ENCODE assay signal across 20 cellular contexts in genomic region chr19:47399198-47399597, GRCh38. TPM values are rescaled to one million over a fixed set of nuclear protein-coding genes. Genes with fewer than 3 reads are reported as not detected.
"Had no signal": no experiment of that assay in that cellular context is flagged by ENCODE, and none has a peak within 500 bp of the region (broad histone marks: within the 10 kb centered on the region; RNA-seq: fewer than 3 reads in every experiment).

No MANE protein-coding gene starts in this region.

- H3K9me3 Mint-ChIP-seq: activated T-helper 2 cell treated with anti-CD3 and anti-CD28 coated beads, Interferon-gamma antibody, Interleukin-2, Interleukin-4, amounts not matched to agents 10 μg/mL and 5 μg/mL and 100 μg/mL, durations not matched to agents 14 hours and 24 hours and 36 hours; effector memory CD8-positive, alpha-beta T cell; naive thymus-derived CD4-positive, alpha-beta T cell; neural crest cell had no signal

- DNase-seq: activated CD4-positive, alpha-beta T cell treated with anti-CD3 and anti-CD28 coated beads for 1 hour; activated CD4-positive, alpha-beta T cell treated with anti-CD3 and anti-CD28 coated beads, Interleukin-2, amount 50 U/mL, for 1 hour; activated CD8-positive, alpha-beta T cell treated with anti-CD3 and anti-CD28 coated beads, Interleukin-2, amount 10 ng/mL, durations not matched to agents 7 days and 5 days; activated naive CD4-positive, alpha-beta T cell; adrenal gland; colonic mucosa; dorsolateral prefrontal cortex; effector memory CD8-positive, alpha-beta T cell; hippocampal formation; lower lobe of right lung; naive thymus-derived CD4-positive, alpha-beta T cell; stimulated activated CD4-positive, alpha-beta T cell treated with anti-CD3 and anti-CD28 coated beads, Interleukin-4, amount 100 ng/mL, for 1 hour; stimulated activated naive CD4-positive, alpha-beta T cell treated with Interleukin-2 at 50 U/mL for 16 hours; upper lobe of right lung; WERI-Rb-1 had no signal

- H3K4me3 Mint-ChIP-seq: activated CD8-positive, alpha-beta T cell treated with anti-CD3 and anti-CD28 coated beads, Interleukin-2, amount 10 ng/mL, durations not matched to agents 7 days and 5 days; activated naive CD8-positive, alpha-beta T cell; effector memory CD8-positive, alpha-beta T cell; naive thymus-derived CD4-positive, alpha-beta T cell; neural crest cell had no signal

- H3K9me3 ChIP-seq: adrenal gland, colonic mucosa, esophagus muscularis mucosa, lower lobe of right lung, prostate gland, upper lobe of right lung had no signal

- H3K27me3 ChIP-seq: adrenal gland, colonic mucosa had no signal

- H3K27ac Mint-ChIP-seq: activated naive CD8-positive, alpha-beta T cell; activated T-helper 2 cell treated with anti-CD3 and anti-CD28 coated beads, Interferon-gamma antibody, Interleukin-2, Interleukin-4, amounts not matched to agents 10 μg/mL and 5 μg/mL and 100 μg/mL, durations not matched to agents 14 hours and 24 hours and 36 hours had no signal

- H3K36me3 Mint-ChIP-seq: activated naive CD8-positive, alpha-beta T cell had no signal

- H3K36me3 ChIP-seq: adrenal gland, colonic mucosa, esophagus muscularis mucosa, lower lobe of right lung, prostate gland, upper lobe of right lung, WERI-Rb-1 had no signal

- H3K4me1 ChIP-seq: adrenal gland, colonic mucosa, esophagus muscularis mucosa, lower lobe of right lung, prostate gland, upper lobe of right lung had no signal

- H3K4me3 ChIP-seq: adrenal gland, colonic mucosa, dorsolateral prefrontal cortex, esophagus muscularis mucosa, lower lobe of right lung, prostate gland, upper lobe of right lung had no signal

- H3K27ac ChIP-seq: adrenal gland, colonic mucosa, dorsolateral prefrontal cortex, esophagus muscularis mucosa, lower lobe of right lung, prostate gland, upper lobe of right lung, WERI-Rb-1 had no signal

RNA-seq across cellular contexts. Expression of gene MEIS3, which starts 20.1 kb away (rescaled TPM):
- polyA plus RNA-seq: naive thymus-derived CD4-positive, alpha-beta T cell had no signal
